14 cellular contexts compared by ENCODE assay signal in genomic region chr19:8481191-8481590, GRCh38. TPM values are rescaled to one million over a fixed set of nuclear protein-coding genes. Genes with fewer than 3 reads are reported as not detected.
A peak's percentile ranks its signal among the peaks of the same experiment; 100 is the strongest.
DNase-seq lines count a peak whose midpoint lies in the region; ATAC-seq, FAIRE-seq and TF ChIP-seq lines count a peak whose summit lies in the region.
"Had no signal": no experiment of that assay in that cellular context is flagged by ENCODE, and none has a peak within 500 bp of the region (broad histone marks: within the 10 kb centered on the region; RNA-seq: fewer than 3 reads in every experiment).

No MANE protein-coding gene starts in this region.

- no peaks in the 10 kb centered on the region for H3K9me3 ChIP-seq in kidney (ENCODE audit: control insufficient read depth in 1 of 2, low read length in 2 of 2)
- H3K9me3 ChIP-seq: colonic mucosa, HAP-1 had no signal

- TF ChIP-seq CTCF in glutamatergic neuron (IDR thresholded peaks at IDR 0.05; ENCODE audit: partially characterized antibody, unreplicated experiment) (no peak), kidney (IDR thresholded peaks at IDR 0.05; ENCODE audit: borderline replicate concordance, extremely low read depth, insufficient read depth) (no peak)

- H3K36me3 Mint-ChIP-seq in activated T-helper 2 cell treated with anti-CD3 and anti-CD28 coated beads, Interferon-gamma antibody, Interleukin-2, Interleukin-4, amounts not matched to agents 10 μg/mL and 5 μg/mL and 100 μg/mL, durations not matched to agents 14 hours and 24 hours and 36 hours (ENCODE audit: low read depth), result peaks cover 79% of the 10 kb centered on the region
- H3K36me3 Mint-ChIP-seq in glutamatergic neuron (ENCODE audit: unreplicated experiment), result peaks cover 5% of the 10 kb centered on the region
- H3K36me3 Mint-ChIP-seq in stimulated activated naive B cell treated with anti-CD40 and anti-IgM and Interleukin-4, amounts not matched to agents 10 μg/mL and 1 μg/mL and 100 μg/mL, for 72 hours, result peaks cover 55 to 59% of the 10 kb centered on the region in 2 donors

- peaks cover 30 to 53% of the 10 kb centered on the region in 2 donors for H3K36me3 ChIP-seq in kidney (ENCODE audit: control insufficient read depth in 1 of 2, insufficient read depth in 2 of 2, low read length in 2 of 2)

- no peak for FAIRE-seq in kidney (lab: Jason Lieb, UNC)
- FAIRE-seq: GM12892, small intestine had no signal

- H3K9me3 Mint-ChIP-seq in activated T-helper 2 cell treated with anti-CD3 and anti-CD28 coated beads, Interferon-gamma antibody, Interleukin-2, Interleukin-4, amounts not matched to agents 10 μg/mL and 5 μg/mL and 100 μg/mL, durations not matched to agents 14 hours and 24 hours and 36 hours, result no peaks in the 10 kb centered on the region
- peaks cover 14% of the 10 kb centered on the region for H3K9me3 Mint-ChIP-seq in glutamatergic neuron (ENCODE audit: unreplicated experiment)
- H3K9me3 Mint-ChIP-seq in stimulated activated naive B cell treated with anti-CD40 and anti-IgM and Interleukin-4, amounts not matched to agents 10 μg/mL and 1 μg/mL and 100 μg/mL, for 72 hours, result no peaks in the 10 kb centered on the region

- peak; percentile 23 for DNase-seq in activated T-cell treated with anti-CD3 and anti-CD28 coated beads, Interleukin-2, amount 50 U/mL, for 1 hour
- no peak for DNase-seq in activated T-cell treated with anti-CD3 and anti-CD28 coated beads, Interleukin-2, amount 50 U/mL, for 48 hours
- DNase-seq in activated T-helper 2 cell treated with anti-CD3 and anti-CD28 coated beads, Interferon-gamma antibody, Interleukin-2, Interleukin-4, amounts not matched to agents 10 μg/mL and 5 μg/mL and 100 μg/mL, durations not matched to agents 14 hours and 24 hours and 36 hours (ENCODE audit: low spot score), result no peak
- DNase-seq in glutamatergic neuron (no peak), kidney (no peak)
- no peak for DNase-seq in stimulated activated naive B cell treated with anti-CD40 and anti-IgM and Interleukin-4, amounts not matched to agents 10 μg/mL and 1 μg/mL and 100 μg/mL, for 72 hours
- DNase-seq: colonic mucosa, DMS53, NCI-H1436, small intestine had no signal

- intact Hi-C loops in activated T-helper 2 cell treated with anti-CD3 and anti-CD28 coated beads, Interferon-gamma antibody, Interleukin-2, Interleukin-4, amounts not matched to agents 10 μg/mL and 5 μg/mL and 100 μg/mL, durations not matched to agents 14 hours and 24 hours and 36 hours (cut with micrococcal nuclease), result no loop called here
- intact Hi-C loops in kidney (cut with DNase I), result no loop called here

- H3K27ac ChIP-seq in kidney (ENCODE audit: low read depth in 2 of 2, low read length in 2 of 2), result no peak overlapping the region
- H3K27ac ChIP-seq: colonic mucosa had no signal

- ATAC-seq in stimulated activated naive B cell treated with anti-CD40 and anti-IgM and Interleukin-4, amounts not matched to agents 10 μg/mL and 1 μg/mL and 100 μg/mL, for 72 hours (replicated peaks), result no peak
- ATAC-seq in GM18519 (IDR thresholded peaks at IDR 0.05; ENCODE audit: low FRiP score, unreplicated experiment) (no peak), GM18502 (IDR thresholded peaks at IDR 0.05; ENCODE audit: poor library complexity, unreplicated experiment) (no peak)

- peaks cover 0 to 11% of the 10 kb centered on the region in 2 donors for H3K4me1 ChIP-seq in kidney (ENCODE audit: control insufficient read depth in 1 of 2, insufficient read depth in 1 of 2, low read depth in 1 of 2, low read length in 2 of 2)
- H3K4me1 ChIP-seq: colonic mucosa, HAP-1 had no signal

- no peak overlapping the region for H3K4me3 ChIP-seq in kidney (ENCODE audit: low read length in 2 of 2)
- H3K4me3 ChIP-seq: colonic mucosa, HAP-1 had no signal

- H3K27ac Mint-ChIP-seq in activated T-helper 2 cell treated with anti-CD3 and anti-CD28 coated beads, Interferon-gamma antibody, Interleukin-2, Interleukin-4, amounts not matched to agents 10 μg/mL and 5 μg/mL and 100 μg/mL, durations not matched to agents 14 hours and 24 hours and 36 hours, result peak overlapping the region; percentile 76
- peak overlapping the region; percentile 38 for H3K27ac Mint-ChIP-seq in glutamatergic neuron (ENCODE audit: unreplicated experiment)
- H3K27ac Mint-ChIP-seq in stimulated activated naive B cell treated with anti-CD40 and anti-IgM and Interleukin-4, amounts not matched to agents 10 μg/mL and 1 μg/mL and 100 μg/mL, for 72 hours, result peak overlapping the region; percentile 6

- H3K4me1 Mint-ChIP-seq in activated T-helper 2 cell treated with anti-CD3 and anti-CD28 coated beads, Interferon-gamma antibody, Interleukin-2, Interleukin-4, amounts not matched to agents 10 μg/mL and 5 μg/mL and 100 μg/mL, durations not matched to agents 14 hours and 24 hours and 36 hours (ENCODE audit: low read depth), result peaks cover 24% of the 10 kb centered on the region
- peaks cover 8% of the 10 kb centered on the region for H3K4me1 Mint-ChIP-seq in glutamatergic neuron (ENCODE audit: low read depth, unreplicated experiment)
- peaks cover 12 to 14% of the 10 kb centered on the region in 2 donors for H3K4me1 Mint-ChIP-seq in stimulated activated naive B cell treated with anti-CD40 and anti-IgM and Interleukin-4, amounts not matched to agents 10 μg/mL and 1 μg/mL and 100 μg/mL, for 72 hours

- H3K9ac ChIP-seq in kidney (ENCODE audit: low read length in 2 of 2), result no peak overlapping the region

- H3K4me3 Mint-ChIP-seq in activated T-helper 2 cell treated with anti-CD3 and anti-CD28 coated beads, Interferon-gamma antibody, Interleukin-2, Interleukin-4, amounts not matched to agents 10 μg/mL and 5 μg/mL and 100 μg/mL, durations not matched to agents 14 hours and 24 hours and 36 hours (ENCODE audit: low read depth), result no peak overlapping the region
- no peak overlapping the region for H3K4me3 Mint-ChIP-seq in glutamatergic neuron (ENCODE audit: unreplicated experiment)
- H3K4me3 Mint-ChIP-seq in stimulated activated naive B cell treated with anti-CD40 and anti-IgM and Interleukin-4, amounts not matched to agents 10 μg/mL and 1 μg/mL and 100 μg/mL, for 72 hours, result no peak overlapping the region

- no peaks in the 10 kb centered on the region for H3K27me3 Mint-ChIP-seq in activated T-helper 2 cell treated with anti-CD3 and anti-CD28 coated beads, Interferon-gamma antibody, Interleukin-2, Interleukin-4, amounts not matched to agents 10 μg/mL and 5 μg/mL and 100 μg/mL, durations not matched to agents 14 hours and 24 hours and 36 hours (ENCODE audit: low read depth)
- peaks cover 5% of the 10 kb centered on the region for H3K27me3 Mint-ChIP-seq in glutamatergic neuron (ENCODE audit: unreplicated experiment)
- no peaks in the 10 kb centered on the region for H3K27me3 Mint-ChIP-seq in stimulated activated naive B cell treated with anti-CD40 and anti-IgM and Interleukin-4, amounts not matched to agents 10 μg/mL and 1 μg/mL and 100 μg/mL, for 72 hours

RNA-seq across cellular contexts. Expression of gene PRAM1, which starts 21.2 kb away (rescaled TPM):
- total RNA-seq in activated T-helper 2 cell treated with anti-CD3 and anti-CD28 coated beads, Interferon-gamma antibody, Interleukin-2, Interleukin-4, amounts not matched to agents 10 μg/mL and 5 μg/mL and 100 μg/mL, durations not matched to agents 14 hours and 24 hours and 36 hours, result 0.43 and 0.83 TPM in 2 replicates
- total RNA-seq in glutamatergic neuron (ENCODE audit: unreplicated experiment) (0.49 TPM), kidney (4.6 TPM)
- polyA plus RNA-seq in kidney (ENCODE audit: insufficient read depth, low read depth, low replicate concordance), result 0.99 TPM

RNA-seq across cellular contexts. Expression of gene ZNF414, which starts 32.8 kb away (rescaled TPM):
- 22.5 and 23.6 TPM in 2 replicates for total RNA-seq in activated T-helper 2 cell treated with anti-CD3 and anti-CD28 coated beads, Interferon-gamma antibody, Interleukin-2, Interleukin-4, amounts not matched to agents 10 μg/mL and 5 μg/mL and 100 μg/mL, durations not matched to agents 14 hours and 24 hours and 36 hours
- 27.2 TPM for total RNA-seq in glutamatergic neuron (ENCODE audit: unreplicated experiment)
- total RNA-seq in kidney, result 29.6 TPM
- polyA plus RNA-seq in kidney (ENCODE audit: insufficient read depth, low read depth, low replicate concordance), result 20.4 TPM

RNA-seq across cellular contexts. Expression of gene HNRNPM, which starts 36.4 kb away (rescaled TPM):
- 336 and 347 TPM in 2 replicates for total RNA-seq in activated T-helper 2 cell treated with anti-CD3 and anti-CD28 coated beads, Interferon-gamma antibody, Interleukin-2, Interleukin-4, amounts not matched to agents 10 μg/mL and 5 μg/mL and 100 μg/mL, durations not matched to agents 14 hours and 24 hours and 36 hours
- total RNA-seq in glutamatergic neuron (ENCODE audit: unreplicated experiment), result 184 TPM
- 164 TPM for total RNA-seq in kidney
- 103 TPM for polyA plus RNA-seq in kidney (ENCODE audit: insufficient read depth, low read depth, low replicate concordance)

Comparison
In these comparisons a context has a peak if more than half of its experiments do, and no peak if none do; other contexts are left out.
1. H3K27ac Mint-ChIP-seq: peak in every context shown above with its lines; median percentile 76 in activated T-helper 2 cell treated with anti-CD3 and anti-CD28 coated beads, Interferon-gamma antibody, Interleukin-2, Interleukin-4, amounts not matched to agents 10 μg/mL and 5 μg/mL and 100 μg/mL, durations not matched to agents 14 hours and 24 hours and 36 hours; 38 in glutamatergic neuron; 6 in stimulated activated naive B cell treated with anti-CD40 and anti-IgM and Interleukin-4, amounts not matched to agents 10 μg/mL and 1 μg/mL and 100 μg/mL, for 72 hours.